ENCODE assay signal across 8 cellular contexts in the genomic region with DNA sequence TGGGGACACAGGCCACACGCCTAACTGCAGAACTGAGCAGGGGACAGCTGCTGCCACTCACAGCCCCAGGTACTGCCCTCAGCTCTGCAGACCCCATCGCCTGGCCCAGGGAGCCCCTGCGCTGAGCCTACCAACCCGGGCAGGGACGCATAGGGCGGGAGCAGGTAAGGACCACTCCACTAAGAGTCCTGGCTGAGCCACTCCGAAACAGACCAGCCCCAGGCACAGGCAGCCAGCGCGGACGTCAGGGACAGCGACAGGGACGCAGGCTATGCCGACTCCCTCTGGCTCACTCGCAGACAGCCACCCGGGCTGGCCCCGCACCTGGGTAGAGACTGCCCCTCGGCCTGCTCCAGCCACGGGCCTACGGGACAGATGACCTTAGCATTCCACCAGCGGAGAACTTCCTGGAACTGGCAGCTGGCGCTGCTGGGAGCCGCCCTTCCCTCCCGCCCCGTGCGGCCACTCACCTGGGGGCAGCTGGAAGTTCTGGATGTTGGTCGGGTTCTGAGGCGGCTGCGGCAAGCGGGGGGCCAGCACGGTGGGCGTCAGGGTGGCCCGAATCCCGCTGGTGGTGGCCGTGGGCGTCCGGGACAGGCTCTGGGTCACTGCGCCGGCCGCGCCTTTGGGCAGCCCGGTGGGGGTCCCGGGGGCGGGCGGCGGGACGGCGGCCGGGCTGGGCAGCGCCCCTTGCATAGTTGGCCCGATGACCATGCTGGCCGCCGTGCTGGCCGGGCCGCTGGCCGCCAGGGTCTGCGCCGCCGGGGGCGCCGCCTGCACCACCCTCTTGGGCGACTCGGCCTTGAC. TPM values are rescaled to one million over a fixed set of nuclear protein-coding genes. Genes with fewer than 3 reads are reported as not detected.
DNase-seq lines count a peak whose midpoint lies in the region; ATAC-seq and TF ChIP-seq lines count a peak whose summit lies in the region.

No MANE protein-coding gene starts in this region.

- H3K27ac ChIP-seq in mammary epithelial cell (ENCODE audit: insufficient read depth, low read depth, low read length) (no peak overlapping the region), liver (ENCODE audit: low read depth in 1 of 2, low read length in 2 of 2) (no peak overlapping the region)

- H2AFZ ChIP-seq in mammary epithelial cell (ENCODE audit: low read depth, low read length), result no peak overlapping the region

- peak overlapping the region; percentile 92 for H3K4me2 ChIP-seq in mammary epithelial cell (ENCODE audit: insufficient read depth, low read depth, low read length)

- 29% methylated on average over 21 of the region's 62 CpGs for WGBS in mammary epithelial cell (ENCODE audit: low coverage, missing lambda C conversion rate)
- 20% methylated on average over 62 of the region's 62 CpGs for WGBS in liver

- H3K27ac Mint-ChIP-seq in type B pancreatic cell, result peak overlapping the region; percentile 86

- no TSS peak for BruUV-seq in mammary epithelial cell (replicated peaks; lab: Mats Ljungman, UMichigan)

- peak overlapping the region in 2 of 3 experiments; percentile 38 to 45 for H3K4me3 ChIP-seq in mammary epithelial cell (replicated peaks in 1 of 3; ENCODE audit: insufficient read depth in 1 of 3, low read depth in 2 of 3, low read length in 3 of 3)
- H3K4me3 ChIP-seq in liver (ENCODE audit: low read depth in 1 of 3, low read length in 3 of 3), result peak overlapping the region in 2 of 3 donors; percentile 1 to 86

- H3K4me1 ChIP-seq in mammary epithelial cell (ENCODE audit: insufficient read depth, low read length) (peaks cover 23% of the 10 kb centered on the region), liver (ENCODE audit: control insufficient read depth in 4 of 4, insufficient read depth in 4 of 4, low read length in 3 of 4) (peaks cover 11 to 28% (median 20%) of the 10 kb centered on the region in 4 donors)

- H3K4me1 Mint-ChIP-seq in type B pancreatic cell (ENCODE audit: unreplicated experiment), result peaks cover 31% of the 10 kb centered on the region

- H3K79me2 ChIP-seq in mammary epithelial cell (ENCODE audit: insufficient read depth, low read length), result peaks cover 54% of the 10 kb centered on the region

- peak in 1 of 2 donors; percentile 46 for TF ChIP-seq RAD21 in liver (IDR thresholded peaks at IDR 0.05)

- peak overlapping the region; percentile 90 for H3K4me3 Mint-ChIP-seq in type B pancreatic cell

- H3K9me3 ChIP-seq in mammary epithelial cell (replicated peaks; ENCODE audit: insufficient read depth, low read length) (peaks cover 3% of the 10 kb centered on the region), liver (ENCODE audit: control insufficient read depth in 4 of 4, low read length in 3 of 4) (no peaks in the 10 kb centered on the region)

- CTCF ChIA-PET in mammary epithelial cell (lab: Charles Lee; ENCODE audit: low non-redundant PET), result no interaction called here

- dilution Hi-C loops in mammary epithelial cell (cut with HindIII; ENCODE audit: low sequenced_read_pairs), result loop anchor here (5.0 kb wide), 1 partner anchor 42 kb away; no protein-coding TSS in a partner anchor

- peaks cover 2% of the 10 kb centered on the region for H4K20me1 ChIP-seq in mammary epithelial cell (ENCODE audit: insufficient read depth, low read length)

- H3K27me3 ChIP-seq in mammary epithelial cell (ENCODE audit: insufficient read depth, low read length) (no peaks in the 10 kb centered on the region), liver (ENCODE audit: control insufficient read depth in 4 of 4, insufficient read depth in 4 of 4, low read length in 3 of 4) (no peaks in the 10 kb centered on the region)

- H3K36me3 ChIP-seq in mammary epithelial cell (ENCODE audit: insufficient read depth, low read length), result no peaks in the 10 kb centered on the region
- H3K36me3 ChIP-seq in liver (ENCODE audit: control insufficient read depth in 4 of 4, insufficient read depth in 3 of 4, low read depth in 1 of 4, low read length in 3 of 4), result peaks cover 0 to 4% (median 0%) of the 10 kb centered on the region in 4 donors

- ATAC-seq in Right ventricle myocardium inferior, result peak; percentile 48

- TF ChIP-seq CTCF in mammary epithelial cell (conservative IDR thresholded peaks at IDR 0.05 in 1 of 2, IDR thresholded peaks at IDR 0.05 in 1 of 2; ENCODE audit: extremely low read depth in 1 of 2, insufficient read depth in 1 of 2, low read depth in 1 of 2, low read length in 2 of 2) (no peak), liver (IDR thresholded peaks at IDR 0.05; ENCODE audit: low read depth, low read length, missing input control) (no peak), type B pancreatic cell (conservative IDR thresholded peaks at IDR 0.05) (no peak)

- intact Hi-C loops in Right ventricle myocardium inferior (cut with DNase I) (loop anchor here (2.0 kb wide), 1 partner anchor 43 kb away; no protein-coding TSS in a partner anchor), cardiac septum (cut with DNase I) (loop anchor here (5.0 kb wide), 2 partner anchors 42 to 78 kb away; partner anchors contain the start of genes PSMA7 and SS18L1), mammary epithelial cell (cut with micrococcal nuclease) (no loop called here)

- H3K36me3 Mint-ChIP-seq in type B pancreatic cell, result no peaks in the 10 kb centered on the region

- H3K9me3 Mint-ChIP-seq in type B pancreatic cell, result no peaks in the 10 kb centered on the region

- no peak for DNase-seq in Right ventricle myocardium inferior (ENCODE audit: missing footprints)
- no peak for DNase-seq in cardiac septum (ENCODE audit: low spot score)
- DNase-seq in mammary epithelial cell, result peak; percentile 3
- DNase-seq in type B pancreatic cell (ENCODE audit: extremely low spot score, unreplicated experiment), result no peak
- no peak for DNase-seq in germinal center (ENCODE audit: low spot score)
- no peak for DNase-seq in NCI-H524 (lab: John Stamatoyannopoulos, UW)
- no peak for DNase-seq in epidermal melanocyte (ENCODE audit: insufficient read length, low spot score)

- in situ Hi-C loops in mammary epithelial cell (cut with MboI; ENCODE audit: low sequenced_read_pairs in 2 of 2), result no loop called here

- no peak overlapping the region for H3K9ac ChIP-seq in mammary epithelial cell (ENCODE audit: insufficient read depth, low read length)
- no peak overlapping the region for H3K9ac ChIP-seq in liver (ENCODE audit: low read depth in 1 of 2, low read length in 2 of 2)

- peaks cover 8% of the 10 kb centered on the region for H3K27me3 Mint-ChIP-seq in type B pancreatic cell

TF ChIP-seq in liver, 16 proteins besides CTCF, POLR2A, EP300 and RAD21:
- TF ChIP-seq FOXA1 (IDR thresholded peaks at IDR 0.05), result no peak
- TF ChIP-seq YY1 (IDR thresholded peaks at IDR 0.05), result no peak
- peak in 1 of 2 donors; percentile 34 for TF ChIP-seq RXRA (IDR thresholded peaks at IDR 0.05)
- no peak for TF ChIP-seq EGR1 (IDR thresholded peaks at IDR 0.05; ENCODE audit: low read depth in 2 of 2)
- TF ChIP-seq SP1 (IDR thresholded peaks at IDR 0.05), result peak; percentile 39
- no peak for TF ChIP-seq ATF3 (IDR thresholded peaks at IDR 0.05)

RNA-seq across cellular contexts. Expression of gene TAF4, which starts 1.5 kb away (rescaled TPM):
- total RNA-seq in Right ventricle myocardium inferior (10.7 TPM), cardiac septum (13.6 TPM), mammary epithelial cell (10 to 100 TPM in 1 of 2 donors, 1 to 10 TPM in 1; 4.5 to 15.0 TPM), liver (10 to 100 TPM in 1 of 2 donors, 1 to 10 TPM in 1; 7.3 to 11.8 TPM), type B pancreatic cell (ENCODE audit: low replicate concordance) (18.5 and 22.2 TPM in 2 replicates)
- polyA plus RNA-seq in mammary epithelial cell (4.4 TPM), liver (1 to 10 TPM; 2.0 to 3.8 TPM)
- 10.4 TPM for polyA minus RNA-seq in mammary epithelial cell

RNA-seq across cellular contexts. Expression of gene LSM14B, which starts 58.1 kb away (rescaled TPM):
- total RNA-seq in Right ventricle myocardium inferior (55.2 TPM), cardiac septum (51.0 TPM), mammary epithelial cell (10 to 100 TPM; 31.5 to 36.3 TPM), liver (10 to 100 TPM; 15.5 to 15.9 TPM), type B pancreatic cell (ENCODE audit: low replicate concordance) (45.6 and 66.3 TPM in 2 replicates)
- polyA plus RNA-seq in mammary epithelial cell (20.3 TPM), liver (10 to 100 TPM in 1 of 2 donors, under 1 TPM in 1; 0.99 to 11.2 TPM)
- polyA minus RNA-seq in mammary epithelial cell, result 20.6 TPM
